In the genomic region with DNA sequence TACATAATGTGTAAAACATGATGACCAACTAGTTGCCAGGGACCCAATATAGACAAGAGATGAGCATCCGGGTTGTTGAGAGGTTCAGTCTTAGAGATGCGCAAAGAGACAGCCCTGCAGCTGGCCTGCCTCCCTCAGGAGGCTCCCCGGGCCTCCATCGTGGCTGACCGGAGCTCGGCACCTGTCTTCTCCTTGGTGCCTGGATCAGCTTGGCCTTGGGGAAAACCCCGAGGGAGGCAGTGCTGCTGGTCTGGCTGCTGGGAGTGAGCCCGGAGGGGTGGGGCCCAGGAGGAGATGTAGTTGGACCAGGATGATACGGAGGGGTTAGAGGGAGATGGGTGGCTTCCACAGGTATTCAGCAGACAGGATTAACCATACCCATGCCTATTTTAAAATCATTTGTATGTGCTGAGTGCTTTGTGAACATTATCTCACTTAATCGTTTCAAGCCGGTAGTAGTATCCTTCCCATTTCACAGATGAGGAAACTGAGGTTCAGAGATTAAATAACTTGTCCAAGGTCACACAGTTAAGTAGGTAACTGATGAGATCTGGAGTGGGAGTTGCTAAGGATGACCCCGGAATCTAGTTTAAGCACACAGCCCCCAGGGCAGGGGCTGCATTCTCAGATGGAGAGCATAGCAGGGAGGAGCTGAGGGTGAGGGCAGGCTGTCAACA, we compare ENCODE assay signal across 27 cellular contexts.
"Had no signal": no experiment of that assay in that cellular context is flagged by ENCODE, and none has a peak within 500 bp of the region (broad histone marks: within the 10 kb centered on the region; RNA-seq: fewer than 3 reads in every experiment).

No MANE protein-coding gene starts in this region.

- H3K36me3 Mint-ChIP-seq: activated naive CD4-positive, alpha-beta T cell treated with anti-CD3 and anti-CD28 coated beads, Interleukin-2, amount 50 U/mL, for 72 hours; mesothelial cell of epicardium; naive thymus-derived CD8-positive, alpha-beta T cell; stimulated activated memory B cell treated with anti-CD40 and anti-IgM and Interleukin-4, amounts not matched to agents 10 μg/mL and 1 μg/mL and 100 μg/mL, for 72 hours had no signal

- H3K4me3 Mint-ChIP-seq: mesothelial cell of epicardium; stimulated activated memory B cell treated with anti-CD40 and anti-IgM and Interleukin-4, amounts not matched to agents 10 μg/mL and 1 μg/mL and 100 μg/mL, for 72 hours had no signal

- H3K27me3 Mint-ChIP-seq: stimulated activated memory B cell treated with anti-CD40 and anti-IgM and Interleukin-4, amounts not matched to agents 10 μg/mL and 1 μg/mL and 100 μg/mL, for 72 hours had no signal

- H3K27me3 ChIP-seq: ascending aorta, brain microvascular endothelial cell, pancreas, right lobe of liver, transverse colon had no signal

- H3K9me3 Mint-ChIP-seq: activated naive CD4-positive, alpha-beta T cell treated with anti-CD3 and anti-CD28 coated beads, Interleukin-2, amount 50 U/mL, for 72 hours; mesothelial cell of epicardium; naive thymus-derived CD8-positive, alpha-beta T cell; stimulated activated memory B cell treated with anti-CD40 and anti-IgM and Interleukin-4, amounts not matched to agents 10 μg/mL and 1 μg/mL and 100 μg/mL, for 72 hours had no signal

- H3K27ac Mint-ChIP-seq: stimulated activated memory B cell treated with anti-CD40 and anti-IgM and Interleukin-4, amounts not matched to agents 10 μg/mL and 1 μg/mL and 100 μg/mL, for 72 hours had no signal

- H3K4me1 ChIP-seq: ascending aorta, pancreas, right lobe of liver, suprapubic skin, transverse colon had no signal

- H3K9me3 ChIP-seq: ascending aorta, lower lobe of right lung, pancreas, right lobe of liver, stomach, suprapubic skin, transverse colon had no signal

- ATAC-seq: activated naive CD4-positive, alpha-beta T cell treated with anti-CD3 and anti-CD28 coated beads, Interleukin-2, amount 50 U/mL, for 72 hours; left colon; lower lobe of right lung; naive thymus-derived CD8-positive, alpha-beta T cell; pancreas had no signal

- DNase-seq: activated CD4-positive, alpha-beta T cell treated with anti-CD3 and anti-CD28 coated beads for 1 hour; activated gamma-delta T cell treated with Interleukin-2 at 50 U/mL for 16 hours; activated T-cell treated with anti-CD3 and anti-CD28 coated beads, Interleukin-2, amount 50 U/mL, for 1 hour; caudate nucleus; dermis blood vessel endothelial cell; effector memory CD4-positive, alpha-beta T cell; foreskin melanocyte; hypothalamus; left colon; lower lobe of right lung; naive thymus-derived CD8-positive, alpha-beta T cell; small intestine; stimulated activated CD4-positive, alpha-beta T cell treated with anti-CD3 and anti-CD28 coated beads, Interleukin-15, amount 100 ng/mL, for 24 hours; stomach; transverse colon; WERI-Rb-1 had no signal

- H3K27ac ChIP-seq: ascending aorta, brain microvascular endothelial cell, lower lobe of right lung, pancreas, right lobe of liver, stomach, suprapubic skin, transverse colon, WERI-Rb-1 had no signal

- H3K4me3 ChIP-seq: ascending aorta, lower lobe of right lung, pancreas, right lobe of liver, stomach, suprapubic skin, transverse colon had no signal

- FAIRE-seq: endothelial cell of umbilical vein, islet of Langerhans, pancreas, small intestine, TTC549 had no signal

- H3K36me3 ChIP-seq: ascending aorta, brain microvascular endothelial cell, lower lobe of right lung, pancreas, right lobe of liver, stomach, suprapubic skin, transverse colon, WERI-Rb-1 had no signal
